8 cellular contexts compared by ENCODE assay signal in the genomic region with DNA sequence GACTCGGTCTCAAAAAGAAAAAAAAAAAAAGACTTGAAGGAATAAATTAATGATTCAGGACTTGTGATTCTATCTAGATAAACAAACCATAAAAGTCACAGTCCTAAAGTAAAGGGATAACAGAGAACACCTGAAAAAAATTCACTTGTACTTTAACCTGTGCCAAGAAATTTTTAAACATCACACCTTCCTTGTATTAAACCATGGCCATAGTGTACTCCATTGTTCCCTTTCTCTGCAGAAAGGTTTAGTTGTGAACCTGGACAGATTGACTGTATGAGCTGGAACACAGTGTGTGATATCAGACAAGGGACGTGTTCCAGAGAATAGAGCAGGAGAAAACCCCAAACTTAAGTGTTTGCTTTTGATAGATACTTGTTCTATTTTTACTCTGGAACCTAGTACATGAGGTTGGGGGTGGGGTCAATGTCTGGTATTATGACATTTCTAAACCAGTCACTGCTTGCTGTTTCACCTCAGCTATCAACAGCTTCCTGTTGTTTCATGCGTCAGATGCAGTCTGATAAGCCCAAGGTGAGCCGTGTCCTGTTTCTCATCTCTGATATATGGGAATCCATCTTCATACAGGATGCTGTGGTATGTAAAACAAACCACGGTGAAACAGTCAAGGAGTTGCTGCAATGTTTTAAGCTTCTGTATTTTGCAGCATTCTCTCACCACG.
DNase-seq lines count a peak whose midpoint lies in the region; ATAC-seq and TF ChIP-seq lines count a peak whose summit lies in the region.

No MANE protein-coding gene starts in this region.

- H3K4me3 ChIP-seq in lung, result no peak overlapping the region
- no peak overlapping the region for H3K4me3 ChIP-seq in WERI-Rb-1 (ENCODE audit: low read depth, low read length)

- ATAC-seq in GM21717 (IDR thresholded peaks at IDR 0.05; ENCODE audit: unreplicated experiment), result peak; percentile 92
- ATAC-seq in activated T-helper 17 cell treated with anti-CD3 and anti-CD28 coated beads, Interleukin-2, amount 50 U/mL, for 72 hours (replicated peaks), result peak; percentile 98
- peak; percentile 68 for ATAC-seq in lung (ENCODE audit: insufficient read depth, low FRiP score)
- ATAC-seq in GM21526 (IDR thresholded peaks at IDR 0.05; ENCODE audit: low FRiP score, unreplicated experiment), result no peak

- 20 to 24% methylated on average over 6 of the region's 6 CpGs for WGBS in lung, 2 donors

- H3K9me3 ChIP-seq in lung (ENCODE audit: control insufficient read depth in 2 of 2, insufficient read depth in 1 of 2, low read length in 1 of 2) (no peaks in the 10 kb centered on the region), WERI-Rb-1 (ENCODE audit: severe bottlenecking) (no peaks in the 10 kb centered on the region)

- peaks cover 27% of the 10 kb centered on the region for H3K4me1 Mint-ChIP-seq in activated T-helper 17 cell treated with anti-CD3 and anti-CD28 coated beads, Interleukin-2, amount 50 U/mL, for 72 hours

- H3K9me3 Mint-ChIP-seq in activated T-helper 17 cell treated with anti-CD3 and anti-CD28 coated beads, Interleukin-2, amount 50 U/mL, for 72 hours, result no peaks in the 10 kb centered on the region

- H3K36me3 Mint-ChIP-seq in activated T-helper 17 cell treated with anti-CD3 and anti-CD28 coated beads, Interleukin-2, amount 50 U/mL, for 72 hours (ENCODE audit: low read depth), result no peaks in the 10 kb centered on the region

- no peaks in the 10 kb centered on the region for H3K27me3 ChIP-seq in lung (ENCODE audit: control insufficient read depth, insufficient read depth)
- H3K27me3 ChIP-seq in WERI-Rb-1 (ENCODE audit: insufficient read depth, low read depth, severe bottlenecking), result no peaks in the 10 kb centered on the region

- TF ChIP-seq CTCF in lung (IDR thresholded peaks at IDR 0.05; ENCODE audit: control extremely low read depth, extremely low read depth) (no peak), WERI-Rb-1 (IDR thresholded peaks at IDR 0.05; ENCODE audit: low read depth, low read length) (no peak)

- DNase-seq in DMS53 treated with DMSO at 0.1 percent for 48 hours (lab: John Stamatoyannopoulos, UW; ENCODE audit: unreplicated experiment), result peak; percentile 57
- DNase-seq in NCI-H146 (lab: John Stamatoyannopoulos, UW), result peak; percentile 55
- peak; percentile 34 for DNase-seq in lung (ENCODE audit: low spot score)
- no peak for DNase-seq in WERI-Rb-1
- DNase-seq in kidney glomerular epithelial cell (lab: John Stamatoyannopoulos, UW), result no peak

- no peaks in the 10 kb centered on the region for H3K27me3 Mint-ChIP-seq in activated T-helper 17 cell treated with anti-CD3 and anti-CD28 coated beads, Interleukin-2, amount 50 U/mL, for 72 hours

- peak overlapping the region; percentile 71 for H3K27ac Mint-ChIP-seq in activated T-helper 17 cell treated with anti-CD3 and anti-CD28 coated beads, Interleukin-2, amount 50 U/mL, for 72 hours

- H3K4me1 ChIP-seq in lung (ENCODE audit: control insufficient read depth in 2 of 2, insufficient read depth in 2 of 2, low read length in 2 of 2), result peaks cover 6% of the 10 kb centered on the region in 2 donors

- H3K36me3 ChIP-seq in lung (ENCODE audit: control insufficient read depth in 2 of 2, insufficient read depth in 2 of 2, low read length in 2 of 2) (no peaks in the 10 kb centered on the region), WERI-Rb-1 (no peaks in the 10 kb centered on the region)

- H3K4me3 Mint-ChIP-seq in activated T-helper 17 cell treated with anti-CD3 and anti-CD28 coated beads, Interleukin-2, amount 50 U/mL, for 72 hours, result peak overlapping the region; percentile 71

- H3K27ac ChIP-seq in lung (ENCODE audit: low read depth in 1 of 2, low read length in 1 of 2) (no peak overlapping the region), WERI-Rb-1 (no peak overlapping the region)

Comparison
In these comparisons a context has a peak if more than half of its experiments do, and no peak if none do; other contexts are left out.
1. DNase-seq: peak in DMS53 treated with DMSO at 0.1 percent for 48 hours (single experiment), NCI-H146 (single experiment) and lung (single experiment); none in WERI-Rb-1 (single experiment) and kidney glomerular epithelial cell (single experiment).